Comparison of ENCODE assay signal across 30 cellular contexts in genomic region chr5:15496886-15497285, GRCh38. TPM values are rescaled to one million over a fixed set of nuclear protein-coding genes. Genes with fewer than 3 reads are reported as not detected.
"Had no signal": no experiment of that assay in that cellular context is flagged by ENCODE, and none has a peak within 500 bp of the region (broad histone marks: within the 10 kb centered on the region; RNA-seq: fewer than 3 reads in every experiment).

No MANE protein-coding gene starts in this region.

- ATAC-seq: pancreas, psoas muscle, right cardiac atrium had no signal

- H3K4me3 ChIP-seq: ascending aorta, cardiac muscle cell, colonic mucosa, esophagus squamous epithelium, left ventricle myocardium inferior, lung, pancreas, psoas muscle, spleen, tibial nerve had no signal

- DNase-seq: activated CD4-positive, alpha-beta memory T cell treated with anti-CD3 and anti-CD28 coated beads for 36 hours; activated CD4-positive, alpha-beta T cell treated with anti-CD3 and anti-CD28 coated beads for 4 hours; activated CD8-positive, alpha-beta memory T cell treated with anti-CD3 and anti-CD28 coated beads, Interleukin-2, amount 50 U/mL, for 4 hours; activated effector memory CD4-positive, alpha-beta T cell treated with anti-CD3 and anti-CD28 coated beads, Interleukin-2, amount 50 U/mL, for 16 hours; activated naive CD4-positive, alpha-beta T cell treated with anti-CD3 and anti-CD28 coated beads, Interleukin-2, amount 10 ng/mL, durations not matched to agents 7 days and 5 days; activated naive CD8-positive, alpha-beta T cell treated with anti-CD3 and anti-CD28 coated beads, Interleukin-2, amount 10 ng/mL, durations not matched to agents 7 days and 5 days; activated T-cell treated with anti-CD3 and anti-CD28 coated beads, Interleukin-2, amount 50 U/mL, for 1 hour; cerebellar nuclear complex; colonic mucosa; esophagus squamous epithelium; foreskin melanocyte; left ventricle myocardium inferior; naive B cell; nucleus accumbens; pancreas; psoas muscle; right cardiac atrium; spleen; stimulated activated naive CD4-positive, alpha-beta T cell; SW 1271; T-helper 9 cell had no signal

- FAIRE-seq: islet of Langerhans, pancreas, TTC549 had no signal

- H3K27me3 ChIP-seq: ascending aorta, cardiac muscle cell, tibial nerve had no signal

- H3K9me3 ChIP-seq: ascending aorta, colonic mucosa, esophagus squamous epithelium, left ventricle myocardium inferior, pancreas, psoas muscle, spleen, tibial nerve had no signal

- H3K36me3 ChIP-seq: ascending aorta, cardiac muscle cell, colonic mucosa, esophagus squamous epithelium, left ventricle myocardium inferior, pancreas, spleen, tibial nerve had no signal

- H3K4me1 ChIP-seq: colonic mucosa, pancreas, psoas muscle had no signal

- H3K27ac ChIP-seq: ascending aorta, cardiac muscle cell, colonic mucosa, esophagus squamous epithelium, left ventricle myocardium inferior, pancreas, psoas muscle, spleen, tibial nerve, VCaP had no signal

RNA-seq across cellular contexts. Expression of gene FBXL7, which starts 3.1 kb away (rescaled TPM):
- total RNA-seq: activated CD4-positive, alpha-beta memory T cell treated with anti-CD3 and anti-CD28 coated beads for 36 hours; activated CD8-positive, alpha-beta memory T cell treated with anti-CD3 and anti-CD28 coated beads for 36 hours; activated naive CD8-positive, alpha-beta T cell treated with anti-CD3 and anti-CD28 coated beads, Interleukin-2, amount 10 ng/mL, durations not matched to agents 7 days and 5 days; activated T-helper 1 cell treated with anti-CD3 and anti-CD28 coated beads, Interleukin-12 subunit alpha, Interleukin-12 subunit beta, Interleukin-2, Interleukin-4 antibody, amounts not matched to agents 30 ng/mL and 10 ng/mL and 1 ng/mL, durations not matched to agents 14 hours and 24 hours and 36 hours had no signal
